Comparison of ENCODE assay signal across 8 cellular contexts in genomic region chr19:32693151-32694108, GRCh38. TPM values are rescaled to one million over a fixed set of nuclear protein-coding genes. Genes with fewer than 3 reads are reported as not detected.
DNase-seq lines count a peak whose midpoint lies in the region; TF ChIP-seq lines count a peak whose summit lies in the region.
"Not testable (repeated sequence)": the region's sequence is repeated elsewhere in the genome, so short reads cannot be mapped to it uniquely, and the experiment has no call there.

No MANE protein-coding gene starts in this region.

- DNase-seq in CMK (ENCODE audit: low read depth) (peak; percentile 78), KBM-7 (peak; percentile 86), SIG-M5 treated with dmso at 0.1 percent for 504 hours (lab: John Stamatoyannopoulos, UW; ENCODE audit: unreplicated experiment) (peak; percentile 51), activated T-cell treated with anti-CD3 and anti-CD28 coated beads for 48 hours (ENCODE audit: low read depth) (peak; percentile 41)
- DNase-seq in coronary artery (ENCODE audit: low spot score); kidney epithelial cell (ENCODE audit: low read depth); sigmoid colon; tibial artery: not testable (repeated sequence)

- in situ Hi-C loops in KBM-7 (cut with MboI; ENCODE audit: low pct_unique_long_range_greater_than_20kb, low sequenced_read_pairs), result not testable (repeated sequence)

- H3K4me1 ChIP-seq in sigmoid colon (peaks cover 0 to 47% (median 41%) of the 10 kb centered on the region in 4 donors), tibial artery (peaks cover 5 to 47% (median 26%) of the 10 kb centered on the region in 4 donors)

- H3K27me3 ChIP-seq in kidney epithelial cell (ENCODE audit: control insufficient read depth, insufficient read depth, low read length); sigmoid colon; tibial artery: not testable (repeated sequence)

- not testable (repeated sequence) for TF ChIP-seq POLR2A in sigmoid colon (IDR thresholded peaks at IDR 0.05)

- WGBS in sigmoid colon, 2 donors, result 71 to 77% methylated on average over 20 of the region's 20 CpGs

- H3K9me3 ChIP-seq in sigmoid colon, tibial artery: not testable (repeated sequence)

- intact Hi-C loops in sigmoid colon (cut with DNase I); tibial artery (cut with DNase I; ENCODE audit: low total_unique reads): not testable (repeated sequence)

- not testable (repeated sequence) for H3K36me3 ChIP-seq in kidney epithelial cell (ENCODE audit: control insufficient read depth, insufficient read depth, low read length)
- H3K36me3 ChIP-seq in sigmoid colon (peaks cover 0 to 12% (median under 1%) of the 10 kb centered on the region in 4 donors), tibial artery (peaks cover 0 to 13% (median 2%) of the 10 kb centered on the region in 3 donors)

- H3K4me3 ChIP-seq in coronary artery, result peak overlapping the region; percentile 81
- H3K4me3 ChIP-seq in kidney epithelial cell (ENCODE audit: low read depth, low read length), result peak overlapping the region; percentile 41
- H3K4me3 ChIP-seq in sigmoid colon, result peak overlapping the region; percentile 55 to 72 (median 70)
- H3K4me3 ChIP-seq in tibial artery, result peak overlapping the region; percentile 71 to 88

- H3K27ac ChIP-seq in coronary artery, sigmoid colon, tibial artery: not testable (repeated sequence)

- TF ChIP-seq EP300 in sigmoid colon (IDR thresholded peaks at IDR 0.05), result not testable (repeated sequence)

- TF ChIP-seq CTCF in coronary artery (IDR thresholded peaks at IDR 0.05); kidney epithelial cell (IDR thresholded peaks at IDR 0.05; ENCODE audit: insufficient read depth, low read length, poor library complexity, severe bottlenecking); sigmoid colon (IDR thresholded peaks at IDR 0.05); tibial artery (IDR thresholded peaks at IDR 0.05): not testable (repeated sequence)

RNA-seq across cellular contexts. Expression of gene NUDT19, which starts 1.8 kb away (rescaled TPM):
- total RNA-seq in kidney epithelial cell (12.8 and 17.1 TPM in 2 replicates), sigmoid colon (1 to 10 TPM; 6.1 to 6.9 (median 6.7) TPM)
- 10 to 100 TPM in 1 of 3 donors, 1 to 10 TPM in 2; 6.6 to 10.7 (median 8.8) TPM for polyA plus RNA-seq in sigmoid colon

RNA-seq across cellular contexts. Expression of gene RGS9BP, which starts 17.8 kb away (rescaled TPM):
- total RNA-seq in kidney epithelial cell (0.21 and 0.79 TPM in 2 replicates), sigmoid colon (under 1 TPM in 3 of 4 donors, not detected in 1; 0.28 to 0.82 (median 0.36) TPM)
- polyA plus RNA-seq in sigmoid colon, result under 1 TPM in 1 of 3 donors, not detected in 2; 0.04 TPM

RNA-seq across cellular contexts. Expression of gene ANKRD27, which starts 18.4 kb away (rescaled TPM):
- total RNA-seq in kidney epithelial cell (18.8 TPM in 2 replicates), sigmoid colon (10 to 100 TPM; 34.1 to 48.5 (median 40.4) TPM)
- 10 to 100 TPM; 13.8 to 16.9 (median 15.7) TPM for polyA plus RNA-seq in sigmoid colon

RNA-seq across cellular contexts. Expression of gene TDRD12, which starts 26.1 kb away (rescaled TPM):
- total RNA-seq in kidney epithelial cell (0.29 and 0.34 TPM in 2 replicates), sigmoid colon (1 to 10 TPM in 1 of 4 donors, under 1 TPM in 1, not detected in 2; 0.28 to 1.5 TPM)
- polyA plus RNA-seq in sigmoid colon, result under 1 TPM in 1 of 3 donors, not detected in 2; 0.06 TPM
